Comparison of ENCODE assay signal across 9 cellular contexts in genomic region chr4:4289055-4289454, GRCh38. TPM values are rescaled to one million over a fixed set of nuclear protein-coding genes. Genes with fewer than 3 reads are reported as not detected.
DNase-seq lines count a peak whose midpoint lies in the region; ATAC-seq and TF ChIP-seq lines count a peak whose summit lies in the region.
"Had no signal": no experiment of that assay in that cellular context is flagged by ENCODE, and none has a peak within 500 bp of the region (broad histone marks: within the 10 kb centered on the region; RNA-seq: fewer than 3 reads in every experiment).

No MANE protein-coding gene starts in this region.

- H3K36me3 ChIP-seq in muscle layer of colon (ENCODE audit: insufficient read depth, low read length) = peaks cover 16% of the 10 kb centered on the region

- H3K27ac ChIP-seq in muscle layer of colon (ENCODE audit: low read depth, low read length) = peak overlapping the region; percentile 90

- peaks cover 6% of the 10 kb centered on the region for H3K36me3 Mint-ChIP-seq in IgD-negative memory B cell
- peaks cover 31% of the 10 kb centered on the region for H3K36me3 Mint-ChIP-seq in central memory CD8-positive, alpha-beta T cell (ENCODE audit: insufficient read depth)

- peak overlapping the region; percentile 58 for H3K9ac ChIP-seq in muscle layer of colon (ENCODE audit: low read length)

- H3K9me3 ChIP-seq in muscle layer of colon (ENCODE audit: low read length) = no peaks in the 10 kb centered on the region

- no peak for DNase-seq in AG09309 (ENCODE audit: low read depth)
- no peak for DNase-seq in central memory CD8-positive, alpha-beta T cell (ENCODE audit: low spot score in 2 of 2)
- DNase-seq in kidney glomerular epithelial cell (lab: John Stamatoyannopoulos, UW) = no peak
- no peak for DNase-seq in left lobe of liver (ENCODE audit: low spot score)
- DNase-seq in cerebellar cortex (ENCODE audit: low spot score) = no peak
- DNase-seq: NCI-H446 treated with DMSO at 0.1 percent for 48 hours had no signal

- H3K4me3 Mint-ChIP-seq in IgD-negative memory B cell = peak overlapping the region; percentile 95 to 99 (median 98)
- H3K4me3 Mint-ChIP-seq in central memory CD8-positive, alpha-beta T cell = peak overlapping the region; percentile 98

- peak overlapping the region in 2 of 3 donors; percentile 75 to 82 for H3K27ac Mint-ChIP-seq in IgD-negative memory B cell
- H3K27ac Mint-ChIP-seq in central memory CD8-positive, alpha-beta T cell (ENCODE audit: low read depth) = peak overlapping the region; percentile 92

- no peak for TF ChIP-seq CTCF in AG09309 (IDR thresholded peaks at IDR 0.05; ENCODE audit: control insufficient read depth, insufficient read depth, low read depth, low read length, missing control alignments)

- no peak for ATAC-seq in central memory CD8-positive, alpha-beta T cell (replicated peaks; ENCODE audit: extremely low read depth, poor library complexity, severe bottlenecking)
- no peak for ATAC-seq in HG03469 (IDR thresholded peaks at IDR 0.05; ENCODE audit: unreplicated experiment)
- no peak for ATAC-seq in left lobe of liver

- H3K27me3 ChIP-seq in muscle layer of colon (ENCODE audit: control insufficient read depth in 1 of 2, insufficient read depth in 2 of 2, low read length in 2 of 2) = no peaks in the 10 kb centered on the region

- no peaks in the 10 kb centered on the region for H3K9me3 Mint-ChIP-seq in IgD-negative memory B cell
- H3K9me3 Mint-ChIP-seq in central memory CD8-positive, alpha-beta T cell = no peaks in the 10 kb centered on the region

- peak overlapping the region; percentile 91 for H3K4me3 ChIP-seq in AG09309 (ENCODE audit: control insufficient read depth, low read depth, low read length)
- H3K4me3 ChIP-seq in muscle layer of colon (ENCODE audit: low read depth in 1 of 2, low read length in 2 of 2) = peak overlapping the region; percentile 87 to 91

- peaks cover 15 to 28% (median 28%) of the 10 kb centered on the region in 3 donors for H3K4me1 Mint-ChIP-seq in IgD-negative memory B cell
- peaks cover 70% of the 10 kb centered on the region for H3K4me1 Mint-ChIP-seq in central memory CD8-positive, alpha-beta T cell

- no peaks in the 10 kb centered on the region for H3K27me3 Mint-ChIP-seq in IgD-negative memory B cell
- H3K27me3 Mint-ChIP-seq in central memory CD8-positive, alpha-beta T cell = no peaks in the 10 kb centered on the region

- peaks cover 21% of the 10 kb centered on the region for H3K4me1 ChIP-seq in muscle layer of colon (ENCODE audit: insufficient read depth, low read length)

RNA-seq across cellular contexts. Expression of gene LYAR, which starts 0.9 kb away (rescaled TPM):
- 18.9 TPM for polyA plus RNA-seq in IgD-negative memory B cell
- 3.0 TPM for total RNA-seq in left lobe of liver

RNA-seq across cellular contexts. Expression of gene ZBTB49, which starts 1.0 kb away (rescaled TPM):
- polyA plus RNA-seq in IgD-negative memory B cell = 7.8 TPM
- total RNA-seq in left lobe of liver = 3.2 TPM

RNA-seq across cellular contexts. Expression of gene TMEM128, which starts 41.0 kb away (rescaled TPM):
- polyA plus RNA-seq in IgD-negative memory B cell = 23.2 TPM
- total RNA-seq in left lobe of liver = 4.7 TPM
